17 cellular contexts compared by ENCODE assay signal in the genomic region with DNA sequence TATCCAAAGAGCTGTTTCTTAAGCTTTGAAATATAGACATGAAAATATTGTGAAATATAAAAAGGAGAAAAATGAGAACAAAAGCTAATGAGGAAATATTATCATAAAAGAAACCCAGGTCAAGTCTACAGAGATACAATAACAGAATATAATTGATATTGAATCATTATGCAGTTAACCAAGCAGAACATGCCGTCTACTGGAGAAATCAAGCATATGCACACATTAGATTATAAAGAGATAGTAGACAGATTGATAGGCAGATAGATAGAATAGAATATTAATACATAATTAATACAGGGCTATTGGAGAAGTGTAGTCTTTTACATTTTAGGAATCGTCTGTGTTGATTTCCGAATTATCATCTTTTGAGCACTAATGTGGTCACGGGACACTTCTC.
DNase-seq lines count a peak whose midpoint lies in the region; ATAC-seq and TF ChIP-seq lines count a peak whose summit lies in the region.
"Had no signal": no experiment of that assay in that cellular context is flagged by ENCODE, and none has a peak within 500 bp of the region (broad histone marks: within the 10 kb centered on the region; RNA-seq: fewer than 3 reads in every experiment).

No MANE protein-coding gene starts in this region.

- no peaks in the 10 kb centered on the region for H3K9me2 ChIP-seq in PC-9 (ENCODE audit: insufficient read depth)

- TF ChIP-seq POLR2A in right lobe of liver (IDR thresholded peaks at IDR 0.05): no peak

- ATAC-seq in right lobe of liver: peak in 1 of 4 donors; percentile 34
- ATAC-seq in left lung: no peak
- ATAC-seq: GM23338, HCT116 had no signal

- no peak overlapping the region for H2AFZ ChIP-seq in PC-9
- H2AFZ ChIP-seq: GM23338 had no signal

- DNase-seq in BE2C (no peak), HCEC 1CT (peak; percentile 3), PC-9 (no peak), right lobe of liver (no peak), G401 (ENCODE audit: low spot score) (no peak), NCI-H2196 (lab: John Stamatoyannopoulos, UW; ENCODE audit: unreplicated experiment) (no peak), left lung (no peak)
- DNase-seq: CD4-positive, alpha-beta memory T cell; DMS153; KG1; NCI-H1048; NCI-H2081; NCI-H2171 treated with DMSO at 0.1 percent for 48 hours; NCI-H446 treated with DMSO at 0.1 percent for 48 hours; SHP77 treated with DMSO at 0.1 percent for 48 hours had no signal

- H3K4me2 ChIP-seq in PC-9: no peak overlapping the region
- H3K4me2 ChIP-seq: GM23338 had no signal

- H3K9me3 ChIP-seq in BE2C: no peaks in the 10 kb centered on the region
- H3K9me3 ChIP-seq in PC-9 (ENCODE audit: insufficient read depth, low read depth): no peaks in the 10 kb centered on the region
- H3K9me3 ChIP-seq in right lobe of liver: no peaks in the 10 kb centered on the region
- no peaks in the 10 kb centered on the region for H3K9me3 ChIP-seq in left lung

- no peaks in the 10 kb centered on the region for H4K20me1 ChIP-seq in PC-9 (ENCODE audit: insufficient read depth)

- BruUV-seq in PC-9 (replicated peaks; lab: Mats Ljungman, UMichigan): no TSS peak

- H3K79me2 ChIP-seq in PC-9 (ENCODE audit: low read depth): no peaks in the 10 kb centered on the region

- intact Hi-C loops in PC-9 (cut with micrococcal nuclease; ENCODE audit: unreplicated experiment): no loop called here
- intact Hi-C loops in right lobe of liver (cut with DNase I): no loop called here
- intact Hi-C loops in left lung (cut with DNase I): no loop called here

- H3F3A ChIP-seq in PC-9 (ENCODE audit: insufficient read depth, low read depth): no peaks in the 10 kb centered on the region

- POLR2A ChIA-PET in PC-9 (lab: Charles Lee; ENCODE audit: unreplicated experiment): no interaction called here

- no peaks in the 10 kb centered on the region for H3K27me3 ChIP-seq in BE2C
- no peaks in the 10 kb centered on the region for H3K27me3 ChIP-seq in PC-9 (ENCODE audit: insufficient read depth, low read depth)
- H3K27me3 ChIP-seq in right lobe of liver: no peaks in the 10 kb centered on the region
- no peaks in the 10 kb centered on the region for H3K27me3 ChIP-seq in left lung

- H3K4me1 ChIP-seq in BE2C (no peaks in the 10 kb centered on the region), PC-9 (replicated peaks; ENCODE audit: insufficient read depth) (no peaks in the 10 kb centered on the region), right lobe of liver (no peaks in the 10 kb centered on the region), left lung (no peaks in the 10 kb centered on the region)

- peak; percentile 12; the same call in 1 of the 2 replicates for TF ChIP-seq CTCF in BE2C (IDR thresholded peaks at IDR 0.05; ENCODE audit: low read depth, low read length)
- peak; percentile 31; the same call in 1 of the 2 replicates for TF ChIP-seq CTCF in PC-9 (conservative IDR thresholded peaks at IDR 0.05)
- TF ChIP-seq CTCF in right lobe of liver (IDR thresholded peaks at IDR 0.05): peak; percentile 32 to 36 (median 34)
- no peak for TF ChIP-seq CTCF in left lung (IDR thresholded peaks at IDR 0.05)

- no peak overlapping the region for H3K4me3 ChIP-seq in BE2C (ENCODE audit: low read depth, low read length)
- no peak overlapping the region for H3K4me3 ChIP-seq in PC-9
- H3K4me3 ChIP-seq in right lobe of liver: no peak overlapping the region
- H3K4me3 ChIP-seq in left lung: no peak overlapping the region
- H3K4me3 ChIP-seq: GM23338 had no signal

- CTCF ChIA-PET in PC-9 (lab: Charles Lee): no interaction called here

- no peak overlapping the region for H3K27ac ChIP-seq in PC-9
- no peak overlapping the region for H3K27ac ChIP-seq in right lobe of liver
- H3K27ac ChIP-seq in left lung: no peak overlapping the region

- 40% methylated on average over 4 of the region's 4 CpGs for WGBS in right lobe of liver (ENCODE audit: insufficient coverage, low coverage, low lambda C conversion rate, missing lambda C conversion rate)

- in situ Hi-C loops in G401 (cut with HindIII; ENCODE audit: low sequenced_read_pairs): no loop called here

- H3K36me3 ChIP-seq in BE2C (no peaks in the 10 kb centered on the region), PC-9 (ENCODE audit: low read depth) (no peaks in the 10 kb centered on the region), right lobe of liver (no peaks in the 10 kb centered on the region), left lung (no peaks in the 10 kb centered on the region)

Comparison
In these comparisons a context has a peak if more than half of its experiments do, and no peak if none do; other contexts are left out.
1. CTCF ChIP-seq: peak in BE2C (single experiment), PC-9 (single experiment) and right lobe of liver (4 of 4); none in left lung (0 of 2).